20 cellular contexts compared by ENCODE assay signal in genomic region chr17:57655564-57655963, GRCh38.
A peak's percentile ranks its signal among the peaks of the same experiment; 100 is the strongest.
DNase-seq lines count a peak whose midpoint lies in the region; ATAC-seq and TF ChIP-seq lines count a peak whose summit lies in the region.
"Had no signal": no experiment of that assay in that cellular context is flagged by ENCODE, and none has a peak within 500 bp of the region (broad histone marks: within the 10 kb centered on the region; RNA-seq: fewer than 3 reads in every experiment).

No MANE protein-coding gene starts in this region.

- peaks cover 0 to 21% of the 10 kb centered on the region in 2 experiments for H3K36me3 ChIP-seq in mesenchymal stem cell (ENCODE audit: control insufficient read depth in 1 of 2, insufficient read depth in 2 of 2, low read depth in 1 of 2, low read length in 2 of 2)
- no peaks in the 10 kb centered on the region for H3K36me3 ChIP-seq in adrenal gland (replicated peaks in 1 of 2)

- no peak overlapping the region for H2BK5ac ChIP-seq in mesenchymal stem cell (ENCODE audit: low read depth, low read length, poor library complexity, severe bottlenecking)

- peak; percentile 10 for DNase-seq in DMS53 (lab: John Stamatoyannopoulos, UW)
- DNase-seq in DMS53 treated with DMSO at 0.1 percent for 48 hours (lab: John Stamatoyannopoulos, UW; ENCODE audit: unreplicated experiment) = no peak
- peak; percentile 23 for DNase-seq in GM12865 (ENCODE audit: low read depth)
- peak; percentile 4 for DNase-seq in NCI-H748 treated with DMSO at 0.1 percent for 48 hours (lab: John Stamatoyannopoulos, UW)
- no peak for DNase-seq in mesenchymal stem cell
- DNase-seq in DMS79 (lab: John Stamatoyannopoulos, UW) = no peak
- DNase-seq in adrenal gland = no peak
- DNase-seq: CD4-positive, alpha-beta T cell; GF-D8; KG1; NCI-H1092; NCI-H1694; NCI-H2171; NCI-H446 treated with DMSO at 0.1 percent for 48 hours; Right ventricle myocardium superior had no signal

- ATAC-seq in esophagus mucosa = peak; percentile 60
- ATAC-seq: HepG2, Panc1 had no signal

- H3K4me3 ChIP-seq in GM12865 (ENCODE audit: low read depth, low read length) (no peak overlapping the region), mesenchymal stem cell (ENCODE audit: insufficient read depth in 1 of 2, low read depth in 1 of 2, low read length in 2 of 2) (no peak overlapping the region), adrenal gland (no peak overlapping the region)
- H3K4me3 ChIP-seq: SK-N-MC had no signal

- no peak overlapping the region for H3K27ac ChIP-seq in mesenchymal stem cell (ENCODE audit: low read length, poor library complexity, severe bottlenecking)
- H3K27ac ChIP-seq in adrenal gland = no peak overlapping the region
- H3K27ac ChIP-seq: 22Rv1, SK-N-MC had no signal

- no peak overlapping the region for H3K18ac ChIP-seq in mesenchymal stem cell (ENCODE audit: low read depth in 1 of 2, low read length in 2 of 2)

- no peak overlapping the region for H2AK5ac ChIP-seq in mesenchymal stem cell (ENCODE audit: low read length, severe bottlenecking)

- no peak overlapping the region for H3K14ac ChIP-seq in mesenchymal stem cell (ENCODE audit: low read length in 2 of 2)

- H3K79me1 ChIP-seq in mesenchymal stem cell (replicated peaks; ENCODE audit: low read length, poor library complexity, severe bottlenecking) = peaks cover 2% of the 10 kb centered on the region

- TF ChIP-seq CTCF in GM12865 (IDR thresholded peaks at IDR 0.05; ENCODE audit: insufficient read depth, low read depth, low read length, missing control alignments) = no peak
- TF ChIP-seq CTCF in adrenal gland (IDR thresholded peaks at IDR 0.05) = no peak

- H2BK12ac ChIP-seq in mesenchymal stem cell (ENCODE audit: low read length in 2 of 2) = no peak overlapping the region

- H4K91ac ChIP-seq in mesenchymal stem cell (ENCODE audit: low read length) = no peak overlapping the region

- no peaks in the 10 kb centered on the region for H3K27me3 ChIP-seq in mesenchymal stem cell (ENCODE audit: control insufficient read depth in 1 of 2, insufficient read depth in 1 of 2, low read length in 2 of 2)
- no peaks in the 10 kb centered on the region for H3K27me3 ChIP-seq in adrenal gland

- no peak overlapping the region for H3K4ac ChIP-seq in mesenchymal stem cell (ENCODE audit: low read depth in 1 of 2, low read length in 2 of 2)

- H3K4me2 ChIP-seq in mesenchymal stem cell (ENCODE audit: low read length, poor library complexity, severe bottlenecking) = no peak overlapping the region

- WGBS in mesenchymal stem cell = 100% methylated on average over 5 of the region's 6 CpGs
- 93 to 98% (median 95%) methylated on average over 6 of the region's 6 CpGs for WGBS in adrenal gland, 4 donors

- H4K8ac ChIP-seq in mesenchymal stem cell (ENCODE audit: low read length) = no peak overlapping the region

- intact Hi-C loops in adrenal gland (cut with DNase I) = no loop called here

- no peaks in the 10 kb centered on the region for H3K9me3 ChIP-seq in mesenchymal stem cell (ENCODE audit: control insufficient read depth, low read length)
- H3K9me3 ChIP-seq in adrenal gland (replicated peaks in 1 of 3) = no peaks in the 10 kb centered on the region

- H3K23ac ChIP-seq in mesenchymal stem cell (ENCODE audit: low read length in 2 of 2) = no peak overlapping the region

- no peak overlapping the region for H2AFZ ChIP-seq in mesenchymal stem cell (ENCODE audit: low read depth, low read length)

- no peak overlapping the region for H3K9ac ChIP-seq in mesenchymal stem cell (ENCODE audit: low read length)

- H2BK120ac ChIP-seq in mesenchymal stem cell (ENCODE audit: low read depth, low read length) = no peak overlapping the region

- H3K4me1 ChIP-seq in mesenchymal stem cell (ENCODE audit: control insufficient read depth, insufficient read depth, low read depth, low read length) = peaks cover 5% of the 10 kb centered on the region
- no peaks in the 10 kb centered on the region for H3K4me1 ChIP-seq in adrenal gland (replicated peaks in 1 of 2)

- H2BK15ac ChIP-seq in mesenchymal stem cell (ENCODE audit: low read depth, poor library complexity, severe bottlenecking) = no peak overlapping the region

- TF ChIP-seq POLR2A in adrenal gland (IDR thresholded peaks at IDR 0.05) = no peak

Comparison
In these comparisons a context has a peak if more than half of its experiments do, and no peak if none do; other contexts are left out.
1. DNase-seq: peak in DMS53 (single experiment), GM12865 (single experiment) and NCI-H748 treated with DMSO at 0.1 percent for 48 hours (single experiment); none in DMS53 treated with DMSO at 0.1 percent for 48 hours (single experiment), mesenchymal stem cell (single experiment), DMS79 (single experiment) and adrenal gland (0 of 7).